In genomic region chr2:1758774-1759610, GRCh38 we compare ENCODE assay signal across 19 cellular contexts. TPM values are rescaled to one million over a fixed set of nuclear protein-coding genes. Genes with fewer than 3 reads are reported as not detected.
"Had no signal": no experiment of that assay in that cellular context is flagged by ENCODE, and none has a peak within 500 bp of the region (broad histone marks: within the 10 kb centered on the region; RNA-seq: fewer than 3 reads in every experiment).

No MANE protein-coding gene starts in this region.

- H3K4me1 ChIP-seq: body of pancreas, parathyroid adenoma, tibial nerve had no signal

- H3K4me3 ChIP-seq: body of pancreas, dorsolateral prefrontal cortex, tibial nerve had no signal

- H3K36me3 ChIP-seq: neutrophil, tibial nerve had no signal

- ATAC-seq: activated CD8-positive, alpha-beta T cell treated with anti-CD3 and anti-CD28 coated beads for 36 hours; activated T-helper 17 cell treated with anti-CD3 and anti-CD28 coated beads, Interleukin-2, amount 50 U/mL, for 72 hours; body of pancreas; left lobe of liver; naive thymus-derived CD8-positive, alpha-beta T cell had no signal

- H3K27ac ChIP-seq: body of pancreas, dorsolateral prefrontal cortex, neutrophil, parathyroid adenoma, tibial nerve had no signal

- H3K9me3 ChIP-seq: body of pancreas, neutrophil had no signal

- H3K27me3 ChIP-seq: body of pancreas, neutrophil had no signal

- H3K4me3 Mint-ChIP-seq: activated CD4-positive, alpha-beta T cell treated with anti-CD3 and anti-CD28 coated beads, Interleukin-2, amount 10 ng/mL, durations not matched to agents 24 days and 14 days; activated CD8-positive, alpha-beta T cell treated with anti-CD3 and anti-CD28 coated beads for 36 hours; activated T-helper 17 cell treated with anti-CD3 and anti-CD28 coated beads, Interleukin-2, amount 50 U/mL, for 72 hours; memory B cell; naive thymus-derived CD8-positive, alpha-beta T cell; T-helper 1 cell treated with Interleukin-12 subunit alpha and Interleukin-12 subunit beta and Interleukin-4 antibody, amounts not matched to agents 30 μg/mL and 1 μg/mL, for 36 hours had no signal

- DNase-seq: activated CD4-positive, alpha-beta T cell treated with anti-CD3 and anti-CD28 coated beads, Interleukin-2, amount 10 ng/mL, durations not matched to agents 24 days and 14 days; activated CD8-positive, alpha-beta T cell treated with anti-CD3 and anti-CD28 coated beads for 36 hours; activated naive CD4-positive, alpha-beta T cell; activated T-cell treated with anti-CD3 and anti-CD28 coated beads, Interleukin-2, amount 50 U/mL, for 1 hour; body of pancreas; caudate nucleus; foreskin fibroblast; naive thymus-derived CD8-positive, alpha-beta T cell; stimulated activated CD4-positive, alpha-beta T cell treated with anti-CD3 and anti-CD28 coated beads, Interleukin-2, amount 100 ng/mL, for 24 hours; stimulated activated naive CD4-positive, alpha-beta T cell treated with Interleukin-2 at 50 U/mL for 16 hours; substantia nigra had no signal

- H3K4me1 Mint-ChIP-seq: activated CD4-positive, alpha-beta T cell treated with anti-CD3 and anti-CD28 coated beads, Interleukin-2, amount 10 ng/mL, durations not matched to agents 24 days and 14 days; activated T-helper 17 cell treated with anti-CD3 and anti-CD28 coated beads, Interleukin-2, amount 50 U/mL, for 72 hours; memory B cell; naive thymus-derived CD8-positive, alpha-beta T cell had no signal

- H3K36me3 Mint-ChIP-seq: memory B cell had no signal

- H3K27ac Mint-ChIP-seq: activated CD4-positive, alpha-beta T cell treated with anti-CD3 and anti-CD28 coated beads, Interleukin-2, amount 10 ng/mL, durations not matched to agents 24 days and 14 days; activated CD8-positive, alpha-beta T cell treated with anti-CD3 and anti-CD28 coated beads for 36 hours; activated T-helper 17 cell treated with anti-CD3 and anti-CD28 coated beads, Interleukin-2, amount 50 U/mL, for 72 hours; memory B cell; naive thymus-derived CD8-positive, alpha-beta T cell; T-helper 1 cell treated with Interleukin-12 subunit alpha and Interleukin-12 subunit beta and Interleukin-4 antibody, amounts not matched to agents 30 μg/mL and 1 μg/mL, for 36 hours had no signal

- H3K9me3 Mint-ChIP-seq: activated T-helper 17 cell treated with anti-CD3 and anti-CD28 coated beads, Interleukin-2, amount 50 U/mL, for 72 hours had no signal

RNA-seq across cellular contexts. Expression of gene PXDN, which starts 14.7 kb away (rescaled TPM):
- total RNA-seq: activated T-helper 17 cell treated with anti-CD3 and anti-CD28 coated beads, Interleukin-2, amount 50 U/mL, for 72 hours had no signal
